Comparison of ENCODE assay signal across 19 cellular contexts in genomic region chr12:65619018-65619417, GRCh38.
DNase-seq lines count a peak whose midpoint lies in the region; ATAC-seq and TF ChIP-seq lines count a peak whose summit lies in the region.
"Had no signal": no experiment of that assay in that cellular context is flagged by ENCODE, and none has a peak within 500 bp of the region (broad histone marks: within the 10 kb centered on the region; RNA-seq: fewer than 3 reads in every experiment).

No MANE protein-coding gene starts in this region.

- peaks cover 2% of the 10 kb centered on the region for H3K36me3 Mint-ChIP-seq in activated naive CD8-positive, alpha-beta T cell treated with anti-CD3 and anti-CD28 coated beads for 36 hours

- H3K4me1 Mint-ChIP-seq in activated naive CD8-positive, alpha-beta T cell treated with anti-CD3 and anti-CD28 coated beads for 36 hours, result peaks cover 6% of the 10 kb centered on the region

- peak overlapping the region; percentile 50 for H3K27ac Mint-ChIP-seq in activated naive CD8-positive, alpha-beta T cell treated with anti-CD3 and anti-CD28 coated beads for 36 hours

- in situ Hi-C loops in brain microvascular endothelial cell (cut with HindIII; ENCODE audit: low pct_ligation_motif_present, low sequenced_read_pairs), result no loop called here

- H3K27ac ChIP-seq in SK-N-SH (ENCODE audit: low read depth in 2 of 2, low read length in 1 of 2), result peak overlapping the region; percentile 73 to 98
- H3K27ac ChIP-seq in osteoblast (ENCODE audit: low read depth, low read length), result no peak overlapping the region
- no peak overlapping the region for H3K27ac ChIP-seq in brain microvascular endothelial cell
- H3K27ac ChIP-seq: GM23248, KMS-11 had no signal

- peaks cover 91% of the 10 kb centered on the region for H3K79me2 ChIP-seq in SK-N-SH (ENCODE audit: insufficient read depth)
- no peaks in the 10 kb centered on the region for H3K79me2 ChIP-seq in osteoblast (ENCODE audit: insufficient read depth, low read length)

- no peaks in the 10 kb centered on the region for H3K9me2 ChIP-seq in SK-N-SH

- H3K36me3 ChIP-seq in SK-N-SH (replicated peaks in 1 of 2; ENCODE audit: control insufficient read depth in 1 of 2, insufficient read depth in 2 of 2, low read length in 1 of 2), result peaks cover 0 to 28% of the 10 kb centered on the region in 2 experiments
- H3K36me3 ChIP-seq in osteoblast (ENCODE audit: insufficient read depth, low read length), result no peaks in the 10 kb centered on the region
- no peaks in the 10 kb centered on the region for H3K36me3 ChIP-seq in brain microvascular endothelial cell (replicated peaks)

- CTCF ChIA-PET in SK-N-SH (lab: Yijun Ruan, JAX), result no interaction called here

- H3K27me3 Mint-ChIP-seq in activated naive CD8-positive, alpha-beta T cell treated with anti-CD3 and anti-CD28 coated beads for 36 hours, result peaks cover 44% of the 10 kb centered on the region

- H3K27me3 ChIP-seq in SK-N-SH (ENCODE audit: insufficient read depth) (no peaks in the 10 kb centered on the region), osteoblast (ENCODE audit: insufficient read depth, low read length) (no peaks in the 10 kb centered on the region), brain microvascular endothelial cell (replicated peaks) (no peaks in the 10 kb centered on the region)

- peak overlapping the region; percentile 27; the same call in 1 of the 2 replicates for H3K9ac ChIP-seq in SK-N-SH
- H3K9ac ChIP-seq: GM23248, KMS-11 had no signal

- H3K9me3 Mint-ChIP-seq in activated naive CD8-positive, alpha-beta T cell treated with anti-CD3 and anti-CD28 coated beads for 36 hours, result peaks cover 5% of the 10 kb centered on the region

- 63% methylated on average over 4 of the region's 4 CpGs for WGBS in SK-N-SH (ENCODE audit: low lambda C conversion rate)

- H3K4me3 Mint-ChIP-seq in activated naive CD8-positive, alpha-beta T cell treated with anti-CD3 and anti-CD28 coated beads for 36 hours, result no peak overlapping the region

- peaks cover 58% of the 10 kb centered on the region for H3F3A ChIP-seq in SK-N-SH (replicated peaks; ENCODE audit: insufficient read depth)

- ATAC-seq in SK-N-SH treated with all-trans-retinoic acid at 6 μM for 48 hours (no peak), GM18867 (IDR thresholded peaks at IDR 0.05; ENCODE audit: unreplicated experiment) (peak; percentile 50), GM21423 (IDR thresholded peaks at IDR 0.05; ENCODE audit: unreplicated experiment) (no peak), GM18502 (IDR thresholded peaks at IDR 0.05; ENCODE audit: poor library complexity, unreplicated experiment) (no peak)
- ATAC-seq: Right ventricle myocardium inferior had no signal

- no peak for DNase-seq in SK-N-SH
- DNase-seq in activated naive CD8-positive, alpha-beta T cell treated with anti-CD3 and anti-CD28 coated beads for 36 hours, result no peak
- no peak for DNase-seq in osteoblast (ENCODE audit: insufficient read length, low spot score, missing footprints)
- DNase-seq in brain microvascular endothelial cell, result no peak
- DNase-seq: 8988T, C1 segment of cervical spinal cord, DMS153, EL, GM23248, MM.1S, NCI-H1105 treated with DMSO at 0.1 percent for 48 hours, NCI-H187, NCI-H69 had no signal

- no peaks in the 10 kb centered on the region for H3K9me3 ChIP-seq in SK-N-SH
- no peaks in the 10 kb centered on the region for H3K9me3 ChIP-seq in osteoblast (ENCODE audit: low read depth, low read length)

- TF ChIP-seq CTCF in SK-N-SH (IDR thresholded peaks at IDR 0.05) (no peak), osteoblast (IDR thresholded peaks at IDR 0.05; ENCODE audit: extremely low read depth, low read depth, low read length) (no peak), brain microvascular endothelial cell (IDR thresholded peaks at IDR 0.05; ENCODE audit: low read depth, low read length, missing control alignments) (no peak)

- no peaks in the 10 kb centered on the region for H4K20me1 ChIP-seq in SK-N-SH (ENCODE audit: insufficient read depth)
- H4K20me1 ChIP-seq in osteoblast (ENCODE audit: insufficient read depth, low read length), result no peaks in the 10 kb centered on the region

- no peak for TF ChIP-seq EP300 in SK-N-SH (IDR thresholded peaks at IDR 0.05; ENCODE audit: borderline replicate concordance in 1 of 2, low read depth in 1 of 2, low read length in 1 of 2)

- H3K4me2 ChIP-seq in SK-N-SH (peak overlapping the region; percentile 6; the same call in 1 of the 2 replicates), osteoblast (ENCODE audit: insufficient read depth, low read length) (no peak overlapping the region)
- H3K4me2 ChIP-seq: KMS-11 had no signal

- POLR2A ChIA-PET in SK-N-SH (lab: Yijun Ruan, JAX), result interaction anchor here (0.6 kb wide), 1 partner anchor 1650 kb away, joined by 3 read pairs; no protein-coding TSS in a partner anchor

- H3K4me3 ChIP-seq in SK-N-SH (ENCODE audit: low read depth in 2 of 2, low read length in 1 of 2) (no peak overlapping the region), osteoblast (ENCODE audit: insufficient read depth, low read length) (no peak overlapping the region), brain microvascular endothelial cell (ENCODE audit: low read depth, low read length) (no peak overlapping the region)
- H3K4me3 ChIP-seq: GM23248 had no signal

- H2AFZ ChIP-seq in SK-N-SH (ENCODE audit: low read depth), result no peak overlapping the region
- H2AFZ ChIP-seq in osteoblast (ENCODE audit: low read length), result peak overlapping the region; percentile 5
- H2AFZ ChIP-seq: GM23248 had no signal

- H3K4me1 ChIP-seq in SK-N-SH (ENCODE audit: control insufficient read depth in 1 of 2, insufficient read depth in 2 of 2, low read depth in 1 of 2, low read length in 1 of 2) (peaks cover 0 to 46% of the 10 kb centered on the region in 2 experiments; a peak in 3 of 4 replicates), osteoblast (ENCODE audit: insufficient read depth, low read length) (peaks cover 18% of the 10 kb centered on the region)

- no peak for TF ChIP-seq RAD21 in SK-N-SH (IDR thresholded peaks at IDR 0.05; ENCODE audit: low read length)

TF ChIP-seq in SK-N-SH, 30 proteins besides CTCF, POLR2A, EP300 and RAD21:
- TF ChIP-seq YY1 (IDR thresholded peaks at IDR 0.05; ENCODE audit: low read depth) (no peak), PBX3 (IDR thresholded peaks at IDR 0.05) (0 out of 2 replicates have a peak, but pooled peaks have one; percentile 6)
TF ChIP-seq in SK-N-SH: peak in this region for 1.

TF ChIP-seq in SK-N-SH treated with all-trans-retinoic acid at 6 μM for 48 hours, 23 proteins besides CTCF, POLR2A, EP300 and RAD21 (continues in another document):
- TF ChIP-seq OSR1 (CRISPR knock-in tag; IDR thresholded peaks at IDR 0.05) (no peak), ZNF8 (CRISPR knock-in tag; IDR thresholded peaks at IDR 0.05) (no peak), POU6F1 (CRISPR knock-in tag; IDR thresholded peaks at IDR 0.05; ENCODE audit: borderline replicate concordance, low read depth) (no peak), ZNF70 (CRISPR knock-in tag; IDR thresholded peaks at IDR 0.05) (no peak), ZC3H10 (CRISPR knock-in tag; IDR thresholded peaks at IDR 0.05) (no peak), ESRRG (CRISPR knock-in tag; IDR thresholded peaks at IDR 0.05) (no peak), ARNTL (CRISPR knock-in tag; IDR thresholded peaks at IDR 0.05; ENCODE audit: borderline replicate concordance, low read depth) (no peak), GLIS3 (CRISPR knock-in tag; IDR thresholded peaks at IDR 0.05) (no peak), CSDC2 (CRISPR knock-in tag; IDR thresholded peaks at IDR 0.05) (no peak), BACH2 (CRISPR knock-in tag; IDR thresholded peaks at IDR 0.05; ENCODE audit: borderline replicate concordance) (no peak), ZFP3 (CRISPR knock-in tag; IDR thresholded peaks at IDR 0.05) (no peak)
- TF ChIP-seq, protein P1, sequence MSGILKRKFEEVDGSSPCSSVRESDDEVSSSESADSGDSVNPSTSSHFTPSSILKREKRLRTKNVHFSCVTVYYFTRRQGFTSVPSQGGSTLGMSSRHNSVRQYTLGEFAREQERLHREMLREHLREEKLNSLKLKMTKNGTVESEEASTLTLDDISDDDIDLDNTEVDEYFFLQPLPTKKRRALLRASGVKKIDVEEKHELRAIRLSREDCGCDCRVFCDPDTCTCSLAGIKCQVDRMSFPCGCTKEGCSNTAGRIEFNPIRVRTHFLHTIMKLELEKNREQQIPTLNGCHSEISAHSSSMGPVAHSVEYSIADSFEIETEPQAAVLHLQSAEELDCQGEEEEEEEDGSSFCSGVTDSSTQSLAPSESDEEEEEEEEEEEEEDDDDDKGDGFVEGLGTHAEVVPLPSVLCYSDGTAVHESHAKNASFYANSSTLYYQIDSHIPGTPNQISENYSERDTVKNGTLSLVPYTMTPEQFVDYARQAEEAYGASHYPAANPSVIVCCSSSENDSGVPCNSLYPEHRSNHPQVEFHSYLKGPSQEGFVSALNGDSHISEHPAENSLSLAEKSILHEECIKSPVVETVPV (CRISPR knock-in tag; IDR thresholded peaks at IDR 0.05), result no peak

Comparison
In these comparisons a context has a peak if more than half of its experiments do, and no peak if none do; other contexts are left out.
1. H3K27ac ChIP-seq: peak in SK-N-SH (2 of 2); none in osteoblast (single experiment) and brain microvascular endothelial cell (single experiment).